Comparison of ENCODE assay signal across 23 cellular contexts in genomic region chr22:47548953-47549740, GRCh38.
DNase-seq lines count a peak whose midpoint lies in the region; ATAC-seq, FAIRE-seq and TF ChIP-seq lines count a peak whose summit lies in the region.
"Had no signal": no experiment of that assay in that cellular context is flagged by ENCODE, and none has a peak within 500 bp of the region (broad histone marks: within the 10 kb centered on the region; RNA-seq: fewer than 3 reads in every experiment).

No MANE protein-coding gene starts in this region.

- H3K4me1 ChIP-seq in K562 (replicated peaks in 1 of 2; ENCODE audit: control insufficient read depth in 2 of 2, insufficient read depth in 2 of 2, low read length in 2 of 2): no peaks in the 10 kb centered on the region
- no peaks in the 10 kb centered on the region for H3K4me1 ChIP-seq in foreskin keratinocyte
- H3K4me1 ChIP-seq: SJCRH30 had no signal

- ATAC-seq in activated CD8-positive, alpha-beta memory T cell treated with anti-CD3 and anti-CD28 coated beads, Interleukin-2, amount 10 ng/mL, durations not matched to agents 7 days and 5 days: no peak
- ATAC-seq in K562 (no peak), HG02981 (IDR thresholded peaks at IDR 0.05; ENCODE audit: unreplicated experiment) (no peak), HG03025 (IDR thresholded peaks at IDR 0.05; ENCODE audit: low FRiP score, unreplicated experiment) (no peak), foreskin keratinocyte (no peak)
- ATAC-seq: HCT116, Right ventricle myocardium inferior, SK-N-SH treated with all-trans-retinoic acid at 6 μM for 48 hours had no signal

- no peak overlapping the region for H3K4me3 Mint-ChIP-seq in activated CD8-positive, alpha-beta memory T cell treated with anti-CD3 and anti-CD28 coated beads, Interleukin-2, amount 10 ng/mL, durations not matched to agents 7 days and 5 days
- no peak overlapping the region for H3K4me3 Mint-ChIP-seq in osteocyte (ENCODE audit: unreplicated experiment)
- H3K4me3 Mint-ChIP-seq: CD4-positive, alpha-beta memory T cell had no signal

- no TSS peak for BruUV-seq in K562 (replicated peaks; lab: Mats Ljungman, UMichigan)

- H3K9me1 ChIP-seq in K562 (ENCODE audit: control insufficient read depth, insufficient read depth, low read length): no peaks in the 10 kb centered on the region

- 0% methylated on average over 9 of the region's 12 CpGs for WGBS in K562 (ENCODE audit: insufficient coverage, low coverage, missing lambda C conversion rate)

- no peak overlapping the region for H3K4me3 ChIP-seq in K562
- H3K4me3 ChIP-seq: PC-9, SJCRH30 had no signal

- H3K27me3 ChIP-seq in K562 (ENCODE audit: control insufficient read depth in 2 of 2, insufficient read depth in 2 of 2, low read length in 2 of 2) (peaks cover 2 to 39% of the 10 kb centered on the region in 2 experiments; a peak in 4 of 5 replicates), foreskin keratinocyte (no peaks in the 10 kb centered on the region)

- H3K36me3 ChIP-seq in K562 (ENCODE audit: control insufficient read depth, insufficient read depth, low read length): no peaks in the 10 kb centered on the region
- H3K36me3 ChIP-seq: SJCRH30 had no signal

- no peaks in the 10 kb centered on the region for H4K20me1 ChIP-seq in K562 (replicated peaks; ENCODE audit: control insufficient read depth, insufficient read depth, low read length)

- H3K27ac Mint-ChIP-seq in activated CD8-positive, alpha-beta memory T cell treated with anti-CD3 and anti-CD28 coated beads, Interleukin-2, amount 10 ng/mL, durations not matched to agents 7 days and 5 days: no peak overlapping the region
- no peak overlapping the region for H3K27ac Mint-ChIP-seq in osteocyte (ENCODE audit: unreplicated experiment)

- TF ChIP-seq RAD21 in K562 (CRISPR knock-in tag; conservative IDR thresholded peaks at IDR 0.05 in 1 of 2, IDR thresholded peaks at IDR 0.05 in 1 of 2): no peak

- TF ChIP-seq CTCF in K562 (IDR thresholded peaks at IDR 0.05 in 2 of 3, conservative IDR thresholded peaks at IDR 0.05 in 1 of 3; ENCODE audit: insufficient read depth in 2 of 3, low read depth in 1 of 3, low read length in 3 of 3) (no peak), osteocyte (IDR thresholded peaks at IDR 0.05) (no peak), foreskin keratinocyte (conservative IDR thresholded peaks at IDR 0.05) (no peak)

- CTCF ChIA-PET in activated CD8-positive, alpha-beta memory T cell treated with anti-CD3 and anti-CD28 coated beads, Interleukin-2, amount 10 ng/mL, durations not matched to agents 7 days and 5 days (lab: Charles Lee): no interaction called here
- CTCF ChIA-PET in K562 (lab: Yijun Ruan, JAX; ENCODE audit: low intra/inter-chr PET ratio): no interaction called here

- POLR2A ChIA-PET in K562 (lab: Yijun Ruan, JAX): no interaction called here

- H3K36me3 Mint-ChIP-seq in activated CD8-positive, alpha-beta memory T cell treated with anti-CD3 and anti-CD28 coated beads, Interleukin-2, amount 10 ng/mL, durations not matched to agents 7 days and 5 days: no peaks in the 10 kb centered on the region
- H3K36me3 Mint-ChIP-seq in osteocyte (ENCODE audit: unreplicated experiment): no peaks in the 10 kb centered on the region
- H3K36me3 Mint-ChIP-seq: CD4-positive, alpha-beta memory T cell had no signal

- H3K27ac ChIP-seq in K562 (ENCODE audit: extremely low read depth, low read depth, low read length) (no peak overlapping the region), foreskin keratinocyte (no peak overlapping the region)
- H3K27ac ChIP-seq: KMS-11, PC-9, SJCRH30 had no signal

- H3K4me2 ChIP-seq in K562 (ENCODE audit: insufficient read depth, low read length): no peak overlapping the region
- H3K4me2 ChIP-seq: KMS-11, PC-9 had no signal

- no peak overlapping the region for H2AFZ ChIP-seq in K562 (ENCODE audit: low read depth, low read length)
- H2AFZ ChIP-seq: PC-9 had no signal

- no peak for TF ChIP-seq POLR2A in K562 (conservative IDR thresholded peaks at IDR 0.05)

- H3K79me2 ChIP-seq in K562 (ENCODE audit: control insufficient read depth, insufficient read depth, low read length): no peaks in the 10 kb centered on the region

- no peak overlapping the region for H3K9ac ChIP-seq in K562 (ENCODE audit: insufficient read depth in 1 of 2, low read depth in 2 of 2, low read length in 2 of 2)
- H3K9ac ChIP-seq: KMS-11 had no signal

- TF ChIP-seq EP300 in K562 (IDR thresholded peaks at IDR 0.05; ENCODE audit: low read length): no peak

- no peaks in the 10 kb centered on the region for H3K4me1 Mint-ChIP-seq in activated CD8-positive, alpha-beta memory T cell treated with anti-CD3 and anti-CD28 coated beads, Interleukin-2, amount 10 ng/mL, durations not matched to agents 7 days and 5 days
- H3K4me1 Mint-ChIP-seq in osteocyte (ENCODE audit: unreplicated experiment): no peaks in the 10 kb centered on the region
- H3K4me1 Mint-ChIP-seq: CD4-positive, alpha-beta memory T cell had no signal

- no peaks in the 10 kb centered on the region for H3K9me3 ChIP-seq in K562 (replicated peaks; ENCODE audit: control insufficient read depth, insufficient read depth, low read depth, low read length)
- H3K9me3 ChIP-seq: SJCRH30 had no signal

- no peaks in the 10 kb centered on the region for H3K9me3 Mint-ChIP-seq in activated CD8-positive, alpha-beta memory T cell treated with anti-CD3 and anti-CD28 coated beads, Interleukin-2, amount 10 ng/mL, durations not matched to agents 7 days and 5 days (ENCODE audit: low read depth)
- H3K9me3 Mint-ChIP-seq in osteocyte (ENCODE audit: unreplicated experiment): peaks cover 49% of the 10 kb centered on the region

- peak; percentile 5 for DNase-seq in activated CD8-positive, alpha-beta memory T cell treated with anti-CD3 and anti-CD28 coated beads, Interleukin-2, amount 10 ng/mL, durations not matched to agents 7 days and 5 days
- DNase-seq in K562 (ENCODE audit: extremely low read depth in 1 of 4, low spot score in 3 of 4) (no peak), islet precursor cell (peak; percentile 22), osteocyte (ENCODE audit: extremely low spot score, unreplicated experiment) (peak; percentile 65), foreskin keratinocyte (no peak)
- DNase-seq: CD4-positive, alpha-beta memory T cell; COR-L47; DMS53; IMR-90; NCI-H1048; NCI-H1694; NCI-H2029 treated with DMSO at 0.1 percent for 48 hours; NCI-H2227 treated with DMSO at 0.1 percent for 48 hours; NCI-H526 treated with DMSO at 0.1 percent for 48 hours; PC-9; SJCRH30 had no signal

- FAIRE-seq in K562 (lab: Jason Lieb, UNC): no peak
- FAIRE-seq: GM18507 had no signal

- intact Hi-C loops in K562 (cut with micrococcal nuclease): no loop called here

- H3K27me3 Mint-ChIP-seq in activated CD8-positive, alpha-beta memory T cell treated with anti-CD3 and anti-CD28 coated beads, Interleukin-2, amount 10 ng/mL, durations not matched to agents 7 days and 5 days: no peaks in the 10 kb centered on the region
- H3K27me3 Mint-ChIP-seq in osteocyte (ENCODE audit: unreplicated experiment): no peaks in the 10 kb centered on the region
- H3K27me3 Mint-ChIP-seq: CD4-positive, alpha-beta memory T cell had no signal

- in situ Hi-C loops in K562 (cut with MboI): no loop called here

TF ChIP-seq in K562, 482 proteins besides CTCF, POLR2A, EP300 and RAD21:
- TF ChIP-seq NFXL1 (CRISPR knock-in tag; IDR thresholded peaks at IDR 0.05) (no peak), ATF3 (IDR thresholded peaks at IDR 0.05) (peak; percentile 43), ATF3 (CRISPR knock-in tag; conservative IDR thresholded peaks at IDR 0.05) (no peak), ATF7 (IDR thresholded peaks at IDR 0.05) (peak; percentile 25; the same call in 1 of the 2 replicates)
TF ChIP-seq in K562: peak in this region for 2.

Comparison
In these comparisons a context has a peak if more than half of its experiments do, and no peak if none do; other contexts are left out.
1. DNase-seq: peak in activated CD8-positive, alpha-beta memory T cell treated with anti-CD3 and anti-CD28 coated beads, Interleukin-2, amount 10 ng/mL, durations not matched to agents 7 days and 5 days (single experiment), islet precursor cell (single experiment) and osteocyte (single experiment); none in K562 (0 of 4) and foreskin keratinocyte (0 of 2).